In the genomic region with DNA sequence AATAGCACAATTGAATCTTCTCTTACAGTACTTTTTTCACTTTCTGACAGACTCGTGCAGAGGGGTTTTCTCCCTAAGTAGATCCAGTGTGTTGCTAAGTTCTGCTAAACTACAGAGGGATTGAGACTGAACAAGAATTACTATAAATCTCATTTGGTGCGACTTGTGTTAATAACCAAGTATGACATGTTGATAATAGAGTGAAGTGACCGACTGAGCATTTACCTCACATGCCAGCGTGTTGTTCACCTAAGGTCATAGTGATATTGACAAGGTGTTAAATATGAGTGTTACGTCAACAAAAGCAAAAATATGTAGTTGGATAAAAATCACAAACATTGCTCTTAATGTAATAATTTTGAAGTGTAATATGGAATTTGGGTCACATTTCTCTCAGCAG, we compare ENCODE assay signal across 27 cellular contexts.
"Had no signal": no experiment of that assay in that cellular context is flagged by ENCODE, and none has a peak within 500 bp of the region (broad histone marks: within the 10 kb centered on the region; RNA-seq: fewer than 3 reads in every experiment).

No MANE protein-coding gene starts in this region.

- H3K9me3 ChIP-seq: adrenal gland, body of pancreas, colonic mucosa, gastrocnemius medialis had no signal

- H3K36me3 ChIP-seq: adrenal gland, colonic mucosa, gastrocnemius medialis had no signal

- DNase-seq: activated CD4-positive, alpha-beta memory T cell treated with anti-CD3 and anti-CD28 coated beads for 36 hours; activated CD4-positive, alpha-beta T cell treated with anti-CD3 and anti-CD28 coated beads for 36 hours; activated CD4-positive, alpha-beta T cell treated with anti-CD3 and anti-CD28 coated beads, Interleukin-2, amount 10 ng/mL, durations not matched to agents 24 days and 14 days; activated CD4-positive, CD25-positive, alpha-beta regulatory T cell; activated CD4-positive, CD25-positive, alpha-beta regulatory T cell treated with anti-CD3 and anti-CD28 coated beads, Interleukin-2, amount 50 U/mL, for 72 hours; activated CD8-positive, alpha-beta memory T cell treated with anti-CD3 and anti-CD28 coated beads, Interleukin-2, amount 10 ng/mL, durations not matched to agents 7 days and 5 days; activated CD8-positive, alpha-beta memory T cell treated with anti-CD3 and anti-CD28 coated beads, Interleukin-2, amount 50 U/mL, for 4 hours; activated CD8-positive, alpha-beta T cell treated with anti-CD3 and anti-CD28 coated beads, Interleukin-2, amount 10 ng/mL, durations not matched to agents 7 days and 5 days; activated effector memory CD4-positive, alpha-beta T cell treated with anti-CD3 and anti-CD28 coated beads, Interleukin-2, amount 50 U/mL, for 16 hours; activated naive CD4-positive, alpha-beta T cell treated with anti-CD3 and anti-CD28 coated beads for 36 hours; activated naive CD8-positive, alpha-beta T cell treated with anti-CD3 and anti-CD28 coated beads for 36 hours; activated naive CD8-positive, alpha-beta T cell treated with anti-CD3 and anti-CD28 coated beads, Interleukin-2, amount 50 U/mL, for 24 hours; activated T-cell treated with anti-CD3 and anti-CD28 coated beads, Interleukin-2, amount 50 U/mL, for 1 hour; activated T-cell treated with anti-CD3 and anti-CD28 coated beads, Interleukin-2, amount 50 U/mL, for 48 hours; adrenal gland; amygdala; aorta; body of pancreas; central memory CD4-positive, alpha-beta T cell; cerebellar nuclear complex; colonic mucosa; effector memory CD4-positive, alpha-beta T cell; endodermal cell; foreskin keratinocyte; gastrocnemius medialis; T-helper 2 cell had no signal

- ATAC-seq: activated CD4-positive, alpha-beta T cell treated with anti-CD3 and anti-CD28 coated beads for 36 hours; activated CD8-positive, alpha-beta memory T cell treated with anti-CD3 and anti-CD28 coated beads, Interleukin-2, amount 10 ng/mL, durations not matched to agents 7 days and 5 days; activated CD8-positive, alpha-beta T cell treated with anti-CD3 and anti-CD28 coated beads, Interleukin-2, amount 10 ng/mL, durations not matched to agents 7 days and 5 days; activated naive CD8-positive, alpha-beta T cell treated with anti-CD3 and anti-CD28 coated beads, Interleukin-2, amount 50 U/mL, for 24 hours; body of pancreas; esophagus mucosa; foreskin keratinocyte; gastrocnemius medialis had no signal

- H3K4me1 ChIP-seq: adrenal gland, body of pancreas, colonic mucosa, foreskin keratinocyte had no signal

- H3K4me3 ChIP-seq: adrenal gland, body of pancreas, colonic mucosa, gastrocnemius medialis had no signal

- H3K27me3 ChIP-seq: adrenal gland, body of pancreas, colonic mucosa, foreskin keratinocyte, gastrocnemius medialis had no signal

- H3K27ac ChIP-seq: adrenal gland, body of pancreas, colonic mucosa, foreskin keratinocyte, gastrocnemius medialis had no signal
